Comparison of ENCODE assay signal across 1 cellular context in the genomic region with DNA sequence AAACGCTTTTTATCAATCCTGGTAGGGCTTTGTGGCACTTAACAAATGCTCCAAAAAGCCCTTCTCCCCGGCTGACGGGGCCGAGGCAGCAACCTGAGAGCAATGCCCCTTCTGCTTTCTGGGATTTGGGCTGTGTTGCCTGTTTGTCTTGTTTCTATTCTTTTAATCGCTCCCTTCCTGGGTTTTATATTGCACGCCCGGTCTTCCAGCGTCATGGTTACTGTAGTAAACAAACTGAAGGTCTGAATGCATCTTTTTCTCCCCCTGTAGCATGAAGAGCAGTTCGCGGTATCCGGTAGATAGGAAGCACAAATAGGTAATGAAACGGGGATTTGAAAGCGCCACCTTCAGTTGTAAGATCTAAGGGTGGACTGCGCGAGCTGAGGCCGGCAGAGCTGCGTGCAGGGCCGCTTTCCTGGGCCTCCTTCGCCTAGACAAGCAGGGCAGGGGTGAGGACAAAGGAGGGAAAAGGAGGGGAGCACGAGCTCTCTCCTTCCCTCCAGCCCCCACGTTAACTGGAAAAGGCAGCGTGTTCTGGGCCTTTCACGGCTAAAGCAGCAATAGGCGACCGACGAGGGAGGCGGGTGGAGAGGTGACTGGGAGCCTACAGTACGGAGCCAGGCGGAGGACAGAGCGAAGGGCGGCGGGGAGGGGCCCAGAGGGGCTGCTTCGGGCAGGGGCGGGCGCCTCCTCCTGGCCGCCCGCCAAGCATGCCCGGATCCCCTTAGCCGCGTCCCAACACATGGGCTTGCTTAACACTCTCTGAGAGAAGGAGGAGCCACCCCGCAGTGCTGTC.
TF ChIP-seq lines count a peak whose summit lies in the region.

No MANE protein-coding gene starts in this region.

TF ChIP-seq in IMR-90, 13 proteins besides CTCF, POLR2A, EP300 and RAD21:
- TF ChIP-seq MXI1 (IDR thresholded peaks at IDR 0.05; ENCODE audit: borderline replicate concordance, low read depth, low read length) (0 out of 2 replicates have a peak, but pooled peaks have one; percentile 30), NFE2L2 (IDR thresholded peaks at IDR 0.05; ENCODE audit: low read depth, low read length) (no peak), MAFK (IDR thresholded peaks at IDR 0.05; ENCODE audit: low read depth, low read length) (no peak), MAZ (IDR thresholded peaks at IDR 0.05; ENCODE audit: borderline replicate concordance, low read depth, low read length) (0 out of 2 replicates have a peak, but pooled peaks have one; percentile 17), FOS (IDR thresholded peaks at IDR 0.05; ENCODE audit: low read depth, low read length) (no peak)
- TF ChIP-seq, protein P1, sequence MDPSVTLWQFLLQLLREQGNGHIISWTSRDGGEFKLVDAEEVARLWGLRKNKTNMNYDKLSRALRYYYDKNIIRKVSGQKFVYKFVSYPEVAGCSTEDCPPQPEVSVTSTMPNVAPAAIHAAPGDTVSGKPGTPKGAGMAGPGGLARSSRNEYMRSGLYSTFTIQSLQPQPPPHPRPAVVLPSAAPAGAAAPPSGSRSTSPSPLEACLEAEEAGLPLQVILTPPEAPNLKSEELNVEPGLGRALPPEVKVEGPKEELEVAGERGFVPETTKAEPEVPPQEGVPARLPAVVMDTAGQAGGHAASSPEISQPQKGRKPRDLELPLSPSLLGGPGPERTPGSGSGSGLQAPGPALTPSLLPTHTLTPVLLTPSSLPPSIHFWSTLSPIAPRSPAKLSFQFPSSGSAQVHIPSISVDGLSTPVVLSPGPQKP (IDR thresholded peaks at IDR 0.05; ENCODE audit: borderline replicate concordance, low read depth, low read length) = no peak
